In genomic region chr7:115676080-115676479, GRCh38 we compare ENCODE assay signal across 8 cellular contexts.
DNase-seq lines count a peak whose midpoint lies in the region; ATAC-seq, FAIRE-seq and TF ChIP-seq lines count a peak whose summit lies in the region.

No MANE protein-coding gene starts in this region.

- TF ChIP-seq CTCF in left ventricle myocardium inferior (IDR thresholded peaks at IDR 0.05; ENCODE audit: borderline replicate concordance) (no peak), kidney (IDR thresholded peaks at IDR 0.05; ENCODE audit: borderline replicate concordance, extremely low read depth, insufficient read depth) (peak; percentile 15)

- WGBS in aorta, 2 donors, result 48 to 52% methylated on average over 10 of the region's 10 CpGs

- no peaks in the 10 kb centered on the region for H3K36me3 ChIP-seq in left ventricle myocardium inferior
- H3K36me3 ChIP-seq in SJCRH30, result no peaks in the 10 kb centered on the region
- H3K36me3 ChIP-seq in kidney (ENCODE audit: control insufficient read depth in 1 of 2, insufficient read depth in 2 of 2, low read length in 2 of 2), result no peaks in the 10 kb centered on the region
- no peaks in the 10 kb centered on the region for H3K36me3 ChIP-seq in aorta (ENCODE audit: control insufficient read depth in 1 of 2, insufficient read depth in 2 of 2, low read length in 1 of 2)

- H3K4me1 ChIP-seq in left ventricle myocardium inferior (no peaks in the 10 kb centered on the region), SJCRH30 (peaks cover 50% of the 10 kb centered on the region), kidney (ENCODE audit: control insufficient read depth in 1 of 2, insufficient read depth in 1 of 2, low read depth in 1 of 2, low read length in 2 of 2) (no peaks in the 10 kb centered on the region), aorta (ENCODE audit: control insufficient read depth in 1 of 2, insufficient read depth in 2 of 2, low read length in 2 of 2) (no peaks in the 10 kb centered on the region)

- ATAC-seq in left cardiac atrium (no peak), aorta (ENCODE audit: low FRiP score) (peak; percentile 60), GM19395 (IDR thresholded peaks at IDR 0.05; ENCODE audit: unreplicated experiment) (no peak)

- H3K27ac ChIP-seq in left ventricle myocardium inferior (replicated peaks) (no peak overlapping the region), SJCRH30 (peak overlapping the region; percentile 29; the same call in 1 of the 2 replicates), kidney (ENCODE audit: low read depth in 2 of 2, low read length in 2 of 2) (no peak overlapping the region), aorta (ENCODE audit: low read depth in 1 of 2, low read length in 2 of 2) (no peak overlapping the region)

- peak; percentile 29 for DNase-seq in left cardiac atrium
- DNase-seq in left ventricle myocardium inferior, result no peak
- DNase-seq in SJCRH30, result peak; percentile 79 to 90
- no peak for DNase-seq in kidney
- no peak for DNase-seq in aorta
- no peak for DNase-seq in stimulated activated CD4-positive, alpha-beta T cell treated with anti-CD3 and anti-CD28 coated beads, Interleukin-4, amount 100 ng/mL, for 24 hours
- DNase-seq in HuH-7.5 (ENCODE audit: low spot score), result no peak

- no peak for FAIRE-seq in kidney (lab: Jason Lieb, UNC)

- no peak overlapping the region for H3K4me3 ChIP-seq in left ventricle myocardium inferior
- H3K4me3 ChIP-seq in SJCRH30, result peak overlapping the region; percentile 45
- H3K4me3 ChIP-seq in kidney (ENCODE audit: low read length in 2 of 2), result no peak overlapping the region
- no peak overlapping the region for H3K4me3 ChIP-seq in aorta (ENCODE audit: low read length in 2 of 2)

- H3K9me3 ChIP-seq in left ventricle myocardium inferior (replicated peaks) (no peaks in the 10 kb centered on the region), SJCRH30 (replicated peaks) (no peaks in the 10 kb centered on the region), kidney (ENCODE audit: control insufficient read depth in 1 of 2, low read length in 2 of 2) (no peaks in the 10 kb centered on the region), aorta (ENCODE audit: control insufficient read depth, low read length) (no peaks in the 10 kb centered on the region)

- no peak overlapping the region for H3K9ac ChIP-seq in kidney (ENCODE audit: low read length in 2 of 2)

- intact Hi-C loops in left cardiac atrium (cut with DNase I) (loop anchor here in 1 of 2 donors (10.0 kb wide), 1 partner anchor 811 kb away; no protein-coding TSS in a partner anchor), left ventricle myocardium inferior (cut with micrococcal nuclease) (no loop called here), kidney (cut with DNase I) (no loop called here), aorta (cut with DNase I) (no loop called here)

- H3K27me3 ChIP-seq in left ventricle myocardium inferior (ENCODE audit: low read depth) (no peaks in the 10 kb centered on the region), SJCRH30 (no peaks in the 10 kb centered on the region), aorta (ENCODE audit: control insufficient read depth in 1 of 2, insufficient read depth in 2 of 2, low read length in 1 of 2) (no peaks in the 10 kb centered on the region)

Comparison
In these comparisons a context has a peak if more than half of its experiments do, and no peak if none do; other contexts are left out.
1. DNase-seq: peak in left cardiac atrium (single experiment) and SJCRH30 (2 of 2); none in left ventricle myocardium inferior (single experiment), kidney (single experiment), aorta (0 of 2), stimulated activated CD4-positive, alpha-beta T cell treated with anti-CD3 and anti-CD28 coated beads, Interleukin-4, amount 100 ng/mL, for 24 hours (single experiment) and HuH-7.5 (single experiment).